In genomic region chr17:8118769-8119574, GRCh38 we compare ENCODE assay signal across 8 cellular contexts.
DNase-seq lines count a peak whose midpoint lies in the region; ATAC-seq and TF ChIP-seq lines count a peak whose summit lies in the region.

No MANE protein-coding gene starts in this region.

- peak overlapping the region; percentile 85 for H2AFZ ChIP-seq in MM.1S (ENCODE audit: low read length)

- H3K27me3 ChIP-seq in MM.1S (replicated peaks; ENCODE audit: insufficient read depth, low read length): peaks cover 50% of the 10 kb centered on the region
- peaks cover 100% of the 10 kb centered on the region for H3K27me3 ChIP-seq in neutrophil
- peaks cover 37 to 58% (median 40%) of the 10 kb centered on the region in 5 donors for H3K27me3 ChIP-seq in subcutaneous abdominal adipose tissue (ENCODE audit: control insufficient read depth in 5 of 5, insufficient read depth in 4 of 5, low read length in 5 of 5)

- H3K27ac ChIP-seq in MM.1S (ENCODE audit: low read length) (peak overlapping the region; percentile 63; the same call in 1 of the 2 replicates), neutrophil (no peak overlapping the region), subcutaneous abdominal adipose tissue (ENCODE audit: low read depth, low read length) (peak overlapping the region; percentile 39)

- 0 out of 2 replicates have a peak, but pooled peaks cover 5% of the 10 kb centered on the region for H3K4me1 ChIP-seq in MM.1S (ENCODE audit: low read length)
- H3K4me1 ChIP-seq in neutrophil (ENCODE audit: control insufficient read depth in 1 of 2, insufficient read depth in 1 of 2, low read depth in 1 of 2, low read length in 1 of 2): peaks cover 67 to 70% of the 10 kb centered on the region in 2 experiments
- H3K4me1 ChIP-seq in subcutaneous abdominal adipose tissue (ENCODE audit: control insufficient read depth in 5 of 5, insufficient read depth in 5 of 5, low read length in 5 of 5): peaks cover 10 to 61% (median 55%) of the 10 kb centered on the region in 5 donors

- H3K4me3 ChIP-seq in MM.1S (ENCODE audit: low read length) (peak overlapping the region; percentile 85), neutrophil (ENCODE audit: low read depth in 1 of 2, low read length in 1 of 2) (peak overlapping the region; percentile 2 to 45), subcutaneous abdominal adipose tissue (ENCODE audit: low read depth in 1 of 5, low read length in 5 of 5) (peak overlapping the region; percentile 71 to 91 (median 77))

- H3K79me2 ChIP-seq in MM.1S (ENCODE audit: low read length): no peaks in the 10 kb centered on the region

- H3K36me3 ChIP-seq in MM.1S (replicated peaks; ENCODE audit: insufficient read depth, low read length) (no peaks in the 10 kb centered on the region), neutrophil (no peaks in the 10 kb centered on the region), subcutaneous abdominal adipose tissue (ENCODE audit: control insufficient read depth in 5 of 5, insufficient read depth in 5 of 5, low read length in 5 of 5) (no peaks in the 10 kb centered on the region)

- H3K9me3 ChIP-seq in MM.1S (replicated peaks; ENCODE audit: insufficient read depth, low read length) (no peaks in the 10 kb centered on the region), neutrophil (no peaks in the 10 kb centered on the region), subcutaneous abdominal adipose tissue (ENCODE audit: control insufficient read depth in 5 of 5, low read length in 5 of 5) (no peaks in the 10 kb centered on the region)

- TF ChIP-seq CTCF in MM.1S (IDR thresholded peaks at IDR 0.05; ENCODE audit: low read length) (peak; percentile 88), neutrophil (IDR thresholded peaks at IDR 0.05) (peak; percentile 69)

- peak overlapping the region; percentile 99 for H3K4me2 ChIP-seq in MM.1S (ENCODE audit: low read depth, low read length)

- H3K9ac ChIP-seq in MM.1S (ENCODE audit: low read length): peak overlapping the region; percentile 51; the same call in 1 of the 2 replicates
- H3K9ac ChIP-seq in subcutaneous abdominal adipose tissue (ENCODE audit: low read length in 5 of 5): peak overlapping the region; percentile 34 to 73 (median 67)

- no peaks in the 10 kb centered on the region for H3K9me2 ChIP-seq in MM.1S (replicated peaks; ENCODE audit: insufficient read depth, low read length)

- no peaks in the 10 kb centered on the region; the same call in 1 of the 2 replicates for H4K20me1 ChIP-seq in MM.1S (ENCODE audit: insufficient read depth, low read length)

- DNase-seq in COR-L47 (lab: John Stamatoyannopoulos, UW) (peak; percentile 52), MM.1S (peak; percentile 85), germinal center (ENCODE audit: low spot score) (peak; percentile 82)
- peak; percentile 89 for DNase-seq in activated naive CD4-positive, alpha-beta T cell treated with anti-CD3 and anti-CD28 coated beads, Interleukin-2, amount 50 U/mL, for 16 hours

- peaks cover 37% of the 10 kb centered on the region for H3F3A ChIP-seq in MM.1S (ENCODE audit: insufficient read depth, low read length)

- ATAC-seq in GM21717 (IDR thresholded peaks at IDR 0.05; ENCODE audit: unreplicated experiment) (peak; percentile 24), SK-N-SH treated with all-trans-retinoic acid at 6 μM for 48 hours (peak; percentile 71)

TF ChIP-seq in SK-N-SH treated with all-trans-retinoic acid at 6 μM for 48 hours, 23 proteins besides CTCF, POLR2A, EP300 and RAD21:
- TF ChIP-seq ZNF70 (CRISPR knock-in tag; IDR thresholded peaks at IDR 0.05) (no peak), PPARA (CRISPR knock-in tag; IDR thresholded peaks at IDR 0.05; ENCODE audit: borderline replicate concordance) (no peak), CSDC2 (CRISPR knock-in tag; IDR thresholded peaks at IDR 0.05) (no peak), TCF4 (CRISPR knock-in tag; IDR thresholded peaks at IDR 0.05; ENCODE audit: borderline replicate concordance) (no peak), ZNF8 (CRISPR knock-in tag; IDR thresholded peaks at IDR 0.05) (no peak), BACH2 (CRISPR knock-in tag; IDR thresholded peaks at IDR 0.05; ENCODE audit: borderline replicate concordance) (no peak)
- TF ChIP-seq, protein P1, sequence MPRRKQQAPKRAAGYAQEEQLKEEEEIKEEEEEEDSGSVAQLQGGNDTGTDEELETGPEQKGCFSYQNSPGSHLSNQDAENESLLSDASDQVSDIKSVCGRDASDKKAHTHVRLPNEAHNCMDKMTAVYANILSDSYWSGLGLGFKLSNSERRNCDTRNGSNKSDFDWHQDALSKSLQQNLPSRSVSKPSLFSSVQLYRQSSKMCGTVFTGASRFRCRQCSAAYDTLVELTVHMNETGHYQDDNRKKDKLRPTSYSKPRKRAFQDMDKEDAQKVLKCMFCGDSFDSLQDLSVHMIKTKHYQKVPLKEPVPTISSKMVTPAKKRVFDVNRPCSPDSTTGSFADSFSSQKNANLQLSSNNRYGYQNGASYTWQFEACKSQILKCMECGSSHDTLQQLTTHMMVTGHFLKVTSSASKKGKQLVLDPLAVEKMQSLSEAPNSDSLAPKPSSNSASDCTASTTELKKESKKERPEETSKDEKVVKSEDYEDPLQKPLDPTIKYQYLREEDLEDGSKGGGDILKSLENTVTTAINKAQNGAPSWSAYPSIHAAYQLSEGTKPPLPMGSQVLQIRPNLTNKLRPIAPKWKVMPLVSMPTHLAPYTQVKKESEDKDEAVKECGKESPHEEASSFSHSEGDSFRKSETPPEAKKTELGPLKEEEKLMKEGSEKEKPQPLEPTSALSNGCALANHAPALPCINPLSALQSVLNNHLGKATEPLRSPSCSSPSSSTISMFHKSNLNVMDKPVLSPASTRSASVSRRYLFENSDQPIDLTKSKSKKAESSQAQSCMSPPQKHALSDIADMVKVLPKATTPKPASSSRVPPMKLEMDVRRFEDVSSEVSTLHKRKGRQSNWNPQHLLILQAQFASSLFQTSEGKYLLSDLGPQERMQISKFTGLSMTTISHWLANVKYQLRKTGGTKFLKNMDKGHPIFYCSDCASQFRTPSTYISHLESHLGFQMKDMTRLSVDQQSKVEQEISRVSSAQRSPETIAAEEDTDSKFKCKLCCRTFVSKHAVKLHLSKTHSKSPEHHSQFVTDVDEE (CRISPR knock-in tag; IDR thresholded peaks at IDR 0.05): no peak
- TF ChIP-seq, protein P2, sequence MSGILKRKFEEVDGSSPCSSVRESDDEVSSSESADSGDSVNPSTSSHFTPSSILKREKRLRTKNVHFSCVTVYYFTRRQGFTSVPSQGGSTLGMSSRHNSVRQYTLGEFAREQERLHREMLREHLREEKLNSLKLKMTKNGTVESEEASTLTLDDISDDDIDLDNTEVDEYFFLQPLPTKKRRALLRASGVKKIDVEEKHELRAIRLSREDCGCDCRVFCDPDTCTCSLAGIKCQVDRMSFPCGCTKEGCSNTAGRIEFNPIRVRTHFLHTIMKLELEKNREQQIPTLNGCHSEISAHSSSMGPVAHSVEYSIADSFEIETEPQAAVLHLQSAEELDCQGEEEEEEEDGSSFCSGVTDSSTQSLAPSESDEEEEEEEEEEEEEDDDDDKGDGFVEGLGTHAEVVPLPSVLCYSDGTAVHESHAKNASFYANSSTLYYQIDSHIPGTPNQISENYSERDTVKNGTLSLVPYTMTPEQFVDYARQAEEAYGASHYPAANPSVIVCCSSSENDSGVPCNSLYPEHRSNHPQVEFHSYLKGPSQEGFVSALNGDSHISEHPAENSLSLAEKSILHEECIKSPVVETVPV (CRISPR knock-in tag; IDR thresholded peaks at IDR 0.05): no peak

Comparison
In these comparisons a context has a peak if more than half of its experiments do, and no peak if none do; other contexts are left out.
1. H3K4me3 ChIP-seq: peak in every context shown above with its lines; median percentile 85 in MM.1S; 77 in subcutaneous abdominal adipose tissue; 24 in neutrophil.